In genomic region chr17:50370052-50370451, GRCh38 we compare ENCODE assay signal across 17 cellular contexts.
"Had no signal": no experiment of that assay in that cellular context is flagged by ENCODE, and none has a peak within 500 bp of the region (broad histone marks: within the 10 kb centered on the region; RNA-seq: fewer than 3 reads in every experiment).

No MANE protein-coding gene starts in this region.

- H3K27ac Mint-ChIP-seq: memory B cell; stimulated activated naive B cell treated with anti-CD40 and anti-IgM and Interleukin-4, amounts not matched to agents 10 μg/mL and 1 μg/mL and 100 μg/mL, for 72 hours; T-cell; WTC11 had no signal

- ATAC-seq: left colon; stimulated activated naive B cell treated with anti-CD40 and anti-IgM and Interleukin-4, amounts not matched to agents 10 μg/mL and 1 μg/mL and 100 μg/mL, for 72 hours; T-cell; WTC11 had no signal

- DNase-seq: activated CD4-positive, alpha-beta T cell treated with anti-CD3 and anti-CD28 coated beads, Interleukin-2, amount 50 U/mL, for 48 hours; amygdala; erythroblast; foreskin fibroblast; left colon; occipital lobe; retina; sigmoid colon; stimulated activated CD4-positive, alpha-beta T cell treated with anti-CD3 and anti-CD28 coated beads, Interleukin-2, amount 100 ng/mL, for 48 hours; stimulated activated CD8-positive, alpha-beta memory T cell treated with anti-CD3 and anti-CD28 coated beads, Interleukin-4, amount 100 ng/mL, for 48 hours; stimulated activated naive B cell treated with anti-CD40 and anti-IgM and Interleukin-4, amounts not matched to agents 10 μg/mL and 1 μg/mL and 100 μg/mL, for 72 hours; T-cell; T1000; transverse colon; uterus had no signal

- H3K9me3 Mint-ChIP-seq: memory B cell; stimulated activated naive B cell treated with anti-CD40 and anti-IgM and Interleukin-4, amounts not matched to agents 10 μg/mL and 1 μg/mL and 100 μg/mL, for 72 hours; T-cell; WTC11 had no signal

- H3K27me3 Mint-ChIP-seq: memory B cell; stimulated activated naive B cell treated with anti-CD40 and anti-IgM and Interleukin-4, amounts not matched to agents 10 μg/mL and 1 μg/mL and 100 μg/mL, for 72 hours; T-cell had no signal

- H3K4me3 Mint-ChIP-seq: memory B cell; stimulated activated naive B cell treated with anti-CD40 and anti-IgM and Interleukin-4, amounts not matched to agents 10 μg/mL and 1 μg/mL and 100 μg/mL, for 72 hours; WTC11 had no signal
